In genomic region chr1:64550946-64551345, GRCh38 we compare ENCODE assay signal across 14 cellular contexts.
"Had no signal": no experiment of that assay in that cellular context is flagged by ENCODE, and none has a peak within 500 bp of the region (broad histone marks: within the 10 kb centered on the region; RNA-seq: fewer than 3 reads in every experiment).

No MANE protein-coding gene starts in this region.

- H3K4me3 Mint-ChIP-seq: activated CD8-positive, alpha-beta T cell treated with anti-CD3 and anti-CD28 coated beads, Interleukin-2, amount 10 ng/mL, durations not matched to agents 7 days and 5 days had no signal

- ATAC-seq: gastrocnemius medialis, heart right ventricle, left lobe of liver had no signal

- H3K4me3 ChIP-seq: cardiac muscle cell, esophagus squamous epithelium, gastrocnemius medialis, heart right ventricle, tibial nerve, vagina had no signal

- H3K27ac Mint-ChIP-seq: activated CD4-positive, alpha-beta T cell treated with anti-CD3 and anti-CD28 coated beads for 36 hours; activated CD8-positive, alpha-beta T cell treated with anti-CD3 and anti-CD28 coated beads, Interleukin-2, amount 10 ng/mL, durations not matched to agents 7 days and 5 days had no signal

- H3K27me3 Mint-ChIP-seq: activated CD4-positive, alpha-beta T cell treated with anti-CD3 and anti-CD28 coated beads for 36 hours had no signal

- DNase-seq: activated CD8-positive, alpha-beta memory T cell treated with anti-CD3 and anti-CD28 coated beads, Interleukin-2, amount 50 U/mL, for 48 hours; esophagus squamous epithelium; gastrocnemius medialis; heart right ventricle; islet precursor cell; stimulated activated CD4-positive, alpha-beta T cell treated with anti-CD3 and anti-CD28 coated beads, Interleukin-4, amount 100 ng/mL, for 1 hour; stimulated activated CD8-positive, alpha-beta memory T cell treated with anti-CD3 and anti-CD28 coated beads, Interleukin-4, amount 100 ng/mL, for 48 hours had no signal

- H3K27ac ChIP-seq: cardiac muscle cell, esophagus squamous epithelium, gastrocnemius medialis, heart right ventricle, tibial nerve, vagina, VCaP had no signal

- H3K36me3 ChIP-seq: cardiac muscle cell, esophagus squamous epithelium, gastrocnemius medialis, heart right ventricle, tibial nerve, vagina had no signal

- H3K9me3 ChIP-seq: esophagus squamous epithelium, gastrocnemius medialis, heart right ventricle, tibial nerve, vagina had no signal

- H3K27me3 ChIP-seq: cardiac muscle cell, esophagus squamous epithelium, gastrocnemius medialis, heart right ventricle, tibial nerve, vagina had no signal
